ENCODE assay signal across 15 cellular contexts in genomic region chr17:3712811-3713463, GRCh38. TPM values are rescaled to one million over a fixed set of nuclear protein-coding genes. Genes with fewer than 3 reads are reported as not detected.
DNase-seq lines count a peak whose midpoint lies in the region; ATAC-seq, FAIRE-seq and TF ChIP-seq lines count a peak whose summit lies in the region.
"Had no signal": no experiment of that assay in that cellular context is flagged by ENCODE, and none has a peak within 500 bp of the region (broad histone marks: within the 10 kb centered on the region; RNA-seq: fewer than 3 reads in every experiment).

No MANE protein-coding gene starts in this region.

- H3K9me3 Mint-ChIP-seq in CD4-positive, alpha-beta memory T cell, result no peaks in the 10 kb centered on the region
- H3K9me3 Mint-ChIP-seq in activated B cell treated with CpG ODN at 0.5 μM for 24 hours, result no peaks in the 10 kb centered on the region
- no peaks in the 10 kb centered on the region for H3K9me3 Mint-ChIP-seq in immature natural killer cell

- CTCF ChIA-PET in CD4-positive, alpha-beta memory T cell (lab: Charles Lee; ENCODE audit: partially characterized antibody), result interaction anchor here (0.8 kb wide), 1 partner anchor 23 kb away, joined by 3 read pairs; no protein-coding TSS in a partner anchor
- CTCF ChIA-PET in activated B cell treated with CpG ODN at 0.5 μM for 24 hours (lab: Charles Lee), result interaction anchor here (1.0 to 3.7 kb wide), 3 partner anchors 19 to 29 kb away, joined by 3 to 16 read pairs (median 5); no protein-coding TSS in a partner anchor

- TF ChIP-seq CTCF in activated B cell treated with CpG ODN at 0.5 μM for 24 hours (IDR thresholded peaks at IDR 0.05) (no peak), foreskin fibroblast (IDR thresholded peaks at IDR 0.05; ENCODE audit: low read depth, low read length) (no peak)

- POLR2A ChIA-PET in CD4-positive, alpha-beta memory T cell (lab: Charles Lee; ENCODE audit: partially characterized antibody), result interaction anchor here (2.9 to 3.8 kb wide), 2 partner anchors 10 to 17 kb away, joined by 34 to 39 read pairs; partner anchors contain the start of genes HASPIN and P2RX5
- POLR2A ChIA-PET in activated B cell treated with CpG ODN at 0.5 μM for 24 hours (lab: Charles Lee), result interaction anchor here (0.6 to 9.5 kb wide), 12 partner anchors 8 to 133 kb away, joined by 3 to 315 read pairs (median 5); partner anchors contain the start of genes HASPIN, NCBP3, P2RX5 and SHPK

- H3K27me3 ChIP-seq in CD4-positive, alpha-beta memory T cell (ENCODE audit: insufficient read depth, low read length), result no peaks in the 10 kb centered on the region
- H3K27me3 ChIP-seq: heart right ventricle, right atrium auricular region had no signal

- ATAC-seq in activated B cell treated with CpG ODN at 0.5 μM for 24 hours (ENCODE audit: low read depth), result no peak
- ATAC-seq: heart right ventricle, left colon, Right ventricle myocardium inferior had no signal

- peaks cover 34 to 35% of the 10 kb centered on the region in 2 donors for H3K36me3 Mint-ChIP-seq in CD4-positive, alpha-beta memory T cell
- peaks cover 52% of the 10 kb centered on the region for H3K36me3 Mint-ChIP-seq in activated B cell treated with CpG ODN at 0.5 μM for 24 hours (ENCODE audit: low read depth)
- H3K36me3 Mint-ChIP-seq in immature natural killer cell, result peaks cover 19 to 36% (median 25%) of the 10 kb centered on the region in 3 donors

- H3K4me1 ChIP-seq in CD4-positive, alpha-beta memory T cell (ENCODE audit: insufficient read depth, low read length), result peaks cover 30% of the 10 kb centered on the region
- H3K4me1 ChIP-seq: right atrium auricular region had no signal

- FAIRE-seq in GM12892 (lab: Jason Lieb, UNC) (peak; percentile 87), urothelium cell line (lab: Jason Lieb, UNC) (no peak)

- peaks cover 28% of the 10 kb centered on the region for H3K36me3 ChIP-seq in CD4-positive, alpha-beta memory T cell (ENCODE audit: insufficient read depth, low read length)

- intact Hi-C loops in CD4-positive, alpha-beta memory T cell (cut with micrococcal nuclease), result loop anchor here (5.0 kb wide), 1 partner anchor 76 kb away; the partner anchor contains the start of genes CTNS and SHPK
- intact Hi-C loops in activated B cell treated with CpG ODN at 0.5 μM for 24 hours (cut with micrococcal nuclease), result no loop called here

- peak overlapping the region; percentile 64 to 94 (median 87) for H3K27ac Mint-ChIP-seq in CD4-positive, alpha-beta memory T cell
- H3K27ac Mint-ChIP-seq in activated B cell treated with CpG ODN at 0.5 μM for 24 hours (peak overlapping the region; percentile 95), immature natural killer cell (peak overlapping the region; percentile 68 to 95 (median 84))

- peak in 2 of 5 donors; percentile 13 to 19 for DNase-seq in CD4-positive, alpha-beta memory T cell
- DNase-seq in GM12892 (ENCODE audit: insufficient read length) (no peak), activated B cell treated with CpG ODN at 0.5 μM for 24 hours (no peak), immature natural killer cell (peak; percentile 62 to 65 (median 64)), foreskin fibroblast (no peak), urothelium cell line (ENCODE audit: low spot score) (no peak), NCI-H226 (no peak)
- DNase-seq: activated gamma-delta T cell treated with Interleukin-2 at 50 U/mL for 16 hours, caudate nucleus, heart right ventricle, KBM-7, left colon, NCI-H69 had no signal

- no peak overlapping the region for H3K4me3 ChIP-seq in CD4-positive, alpha-beta memory T cell (ENCODE audit: low read length in 2 of 2)
- no peak overlapping the region for H3K4me3 ChIP-seq in foreskin fibroblast (ENCODE audit: low read depth in 1 of 2, low read length in 2 of 2)
- H3K4me3 ChIP-seq: heart right ventricle, right atrium auricular region had no signal

- no peaks in the 10 kb centered on the region for H3K9me3 ChIP-seq in CD4-positive, alpha-beta memory T cell (ENCODE audit: control insufficient read depth in 1 of 2, low read length in 2 of 2)
- H3K9me3 ChIP-seq: heart right ventricle, right atrium auricular region had no signal

- H3K4me1 Mint-ChIP-seq in CD4-positive, alpha-beta memory T cell, result peaks cover 34 to 41% (median 37%) of the 10 kb centered on the region in 4 donors
- peaks cover 73% of the 10 kb centered on the region for H3K4me1 Mint-ChIP-seq in activated B cell treated with CpG ODN at 0.5 μM for 24 hours
- peaks cover 43 to 53% of the 10 kb centered on the region in 2 donors for H3K4me1 Mint-ChIP-seq in immature natural killer cell

- TF ChIP-seq POLR2A in GM12892 (IDR thresholded peaks at IDR 0.05; ENCODE audit: low read depth, low read length), result no peak

- H3K27me3 Mint-ChIP-seq in CD4-positive, alpha-beta memory T cell, result no peaks in the 10 kb centered on the region
- H3K27me3 Mint-ChIP-seq in activated B cell treated with CpG ODN at 0.5 μM for 24 hours, result no peaks in the 10 kb centered on the region
- peaks cover 6 to 12% (median 12%) of the 10 kb centered on the region in 3 donors for H3K27me3 Mint-ChIP-seq in immature natural killer cell (ENCODE audit: low read depth in 3 of 3)

- H3K27ac ChIP-seq in CD4-positive, alpha-beta memory T cell (ENCODE audit: low read depth, low read length), result peak overlapping the region; percentile 16
- H3K27ac ChIP-seq: right atrium auricular region had no signal

- H3K4me3 Mint-ChIP-seq in CD4-positive, alpha-beta memory T cell, result peak overlapping the region in 7 of 8 donors; percentile 21 to 76 (median 48)
- H3K4me3 Mint-ChIP-seq in activated B cell treated with CpG ODN at 0.5 μM for 24 hours, result peak overlapping the region; percentile 40
- H3K4me3 Mint-ChIP-seq in immature natural killer cell, result peak overlapping the region; percentile 49 to 81 (median 70)

RNA-seq across cellular contexts. Expression of gene HASPIN, which starts 10.8 kb away (rescaled TPM):
- total RNA-seq in CD4-positive, alpha-beta memory T cell, result under 1 TPM; 0.28 to 0.41 TPM
- polyA plus RNA-seq in CD4-positive, alpha-beta memory T cell, result under 1 TPM in 1 of 2 donors, not detected in 1; 0.29 TPM
- polyA plus RNA-seq in GM12892 (2012; ENCODE audit: missing spikeins), result 4.7 TPM
- total RNA-seq in activated B cell treated with CpG ODN at 0.5 μM for 24 hours, result 6.4 and 6.7 TPM in 2 replicates
- polyA plus RNA-seq in immature natural killer cell, result under 1 TPM in 2 of 3 donors, not detected in 1; 0.20 to 0.47 TPM
- total RNA-seq: right atrium auricular region had no signal

RNA-seq across cellular contexts. Expression of gene P2RX5, which starts 17.0 kb away (rescaled TPM):
- 10 to 100 TPM; 13.8 to 16.0 TPM for total RNA-seq in CD4-positive, alpha-beta memory T cell
- polyA plus RNA-seq in CD4-positive, alpha-beta memory T cell, result 10 to 100 TPM; 18.8 to 28.9 TPM
- 13.9 TPM for polyA plus RNA-seq in GM12892 (2012; ENCODE audit: missing spikeins)
- 295 and 349 TPM in 2 replicates for total RNA-seq in activated B cell treated with CpG ODN at 0.5 μM for 24 hours
- 1 to 10 TPM; 5.9 to 8.9 (median 8.4) TPM for polyA plus RNA-seq in immature natural killer cell

RNA-seq across cellular contexts. Expression of gene EMC6, which starts 44.3 kb away (rescaled TPM):
- 10 to 100 TPM; 27.8 to 29.4 TPM for total RNA-seq in CD4-positive, alpha-beta memory T cell
- 100 to 1,000 TPM in 1 of 2 donors, 10 to 100 TPM in 1; 75.7 to 104 TPM for polyA plus RNA-seq in CD4-positive, alpha-beta memory T cell
- 37.1 TPM for polyA plus RNA-seq in GM12892 (2012; ENCODE audit: missing spikeins)
- 33.8 and 38.0 TPM in 2 replicates for total RNA-seq in activated B cell treated with CpG ODN at 0.5 μM for 24 hours
- 100 to 1,000 TPM; 104 to 137 (median 135) TPM for polyA plus RNA-seq in immature natural killer cell

RNA-seq across cellular contexts. Expression of gene TAX1BP3, which starts 44.6 kb away (rescaled TPM):
- 10 to 100 TPM; 12.7 to 13.2 TPM for total RNA-seq in CD4-positive, alpha-beta memory T cell
- 10 to 100 TPM; 28.2 to 32.3 TPM for polyA plus RNA-seq in CD4-positive, alpha-beta memory T cell
- polyA plus RNA-seq in GM12892 (2012; ENCODE audit: missing spikeins), result 12.0 TPM
- 15.1 and 16.4 TPM in 2 replicates for total RNA-seq in activated B cell treated with CpG ODN at 0.5 μM for 24 hours
- polyA plus RNA-seq in immature natural killer cell, result 10 to 100 TPM; 36.1 to 49.2 (median 41.5) TPM

Comparison
In these comparisons a context has a peak if more than half of its experiments do, and no peak if none do; other contexts are left out.
1. DNase-seq: peak in immature natural killer cell (3 of 3); none in GM12892 (single experiment), activated B cell treated with CpG ODN at 0.5 μM for 24 hours (single experiment), foreskin fibroblast (0 of 2), urothelium cell line (single experiment) and NCI-H226 (single experiment).
2. RNA of gene P2RX5, which starts 17.0 kb away (total RNA-seq): 295 to 349 TPM in activated B cell treated with CpG ODN at 0.5 μM for 24 hours; 13.8 to 16.0 TPM in CD4-positive, alpha-beta memory T cell; every median in the first group is over 10 times any median in the second.
3. Peak in every context shown above with its lines, with median percentiles within 50 percentile points of each other: H3K27ac Mint-ChIP-seq and H3K4me3 Mint-ChIP-seq.